In the genomic region with DNA sequence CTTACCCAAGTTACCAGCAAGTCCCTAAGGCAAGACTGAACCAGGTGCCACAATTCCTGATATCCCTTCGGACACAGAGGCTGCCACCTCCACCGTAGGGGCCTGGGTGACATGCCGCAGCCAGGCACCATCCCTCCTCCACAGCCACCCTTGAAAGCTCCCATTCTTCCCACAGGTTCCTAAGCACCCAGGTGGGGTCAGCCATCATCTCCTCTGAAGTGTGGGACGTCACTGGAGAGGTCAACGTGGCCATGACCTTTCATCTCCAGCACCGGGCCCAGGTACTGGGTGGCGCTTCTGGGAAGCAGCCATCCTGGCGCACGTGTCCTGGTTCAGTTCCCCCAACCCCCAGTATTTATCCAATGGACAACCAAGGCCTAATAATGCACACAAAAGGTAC, we compare ENCODE assay signal across 34 cellular contexts. TPM values are rescaled to one million over a fixed set of nuclear protein-coding genes. Genes with fewer than 3 reads are reported as not detected.
"Had no signal": no experiment of that assay in that cellular context is flagged by ENCODE, and none has a peak within 500 bp of the region (broad histone marks: within the 10 kb centered on the region; RNA-seq: fewer than 3 reads in every experiment).

No MANE protein-coding gene starts in this region.

- ATAC-seq: activated CD4-positive, CD25-positive, alpha-beta regulatory T cell treated with anti-CD3 and anti-CD28 coated beads, Interleukin-2, amount 50 U/mL, for 24 hours; activated CD8-positive, alpha-beta T cell treated with anti-CD3 and anti-CD28 coated beads for 36 hours; activated T-cell treated with anti-CD3 and anti-CD28 coated beads, Interleukin-2, amount 50 U/mL, for 4 hours; activated T-helper 17 cell treated with anti-CD3 and anti-CD28 coated beads, Interleukin-2, amount 50 U/mL, for 72 hours; effector memory CD8-positive, alpha-beta T cell; foreskin keratinocyte; gastrocnemius medialis; T-helper 17 cell had no signal

- H3K4me3 ChIP-seq: ascending aorta, breast epithelium, cardiac muscle cell, esophagus muscularis mucosa, gastrocnemius medialis had no signal

- H3K4me1 Mint-ChIP-seq: activated B cell treated with CpG ODN at 0.5 μM for 24 hours; activated T-helper 17 cell treated with anti-CD3 and anti-CD28 coated beads, Interleukin-2, amount 50 U/mL, for 72 hours; brain; central memory CD8-positive, alpha-beta T cell; T-helper 17 cell had no signal

- H3K27me3 Mint-ChIP-seq: activated naive CD8-positive, alpha-beta T cell; activated T-helper 17 cell treated with anti-CD3 and anti-CD28 coated beads, Interleukin-2, amount 50 U/mL, for 72 hours; central memory CD8-positive, alpha-beta T cell; effector memory CD8-positive, alpha-beta T cell; T-helper 17 cell had no signal

- H3K27ac Mint-ChIP-seq: activated B cell treated with CpG ODN at 0.5 μM for 24 hours; activated CD8-positive, alpha-beta T cell treated with anti-CD3 and anti-CD28 coated beads for 36 hours; activated naive CD8-positive, alpha-beta T cell; activated T-helper 17 cell treated with anti-CD3 and anti-CD28 coated beads, Interleukin-2, amount 50 U/mL, for 72 hours; brain; effector memory CD8-positive, alpha-beta T cell; T-helper 17 cell; T-helper 2 cell treated with Interferon-gamma antibody and Interleukin-4, amounts not matched to agents 5 μg/mL and 100 μg/mL, for 36 hours had no signal

- H3K9me3 Mint-ChIP-seq: activated B cell treated with CpG ODN at 0.5 μM for 24 hours; activated CD8-positive, alpha-beta T cell treated with anti-CD3 and anti-CD28 coated beads for 36 hours; activated T-helper 17 cell treated with anti-CD3 and anti-CD28 coated beads, Interleukin-2, amount 50 U/mL, for 72 hours; central memory CD8-positive, alpha-beta T cell; effector memory CD8-positive, alpha-beta T cell; T-helper 2 cell treated with Interferon-gamma antibody and Interleukin-4, amounts not matched to agents 5 μg/mL and 100 μg/mL, for 36 hours had no signal

- H3K4me1 ChIP-seq: ascending aorta, breast epithelium, foreskin keratinocyte had no signal

- H3K9me3 ChIP-seq: ascending aorta, gastrocnemius medialis had no signal

- H3K27ac ChIP-seq: ascending aorta, breast epithelium, cardiac muscle cell, esophagus muscularis mucosa, foreskin keratinocyte, gastrocnemius medialis, WERI-Rb-1 had no signal

- H3K27me3 ChIP-seq: ascending aorta had no signal

- H3K4me3 Mint-ChIP-seq: activated B cell treated with CpG ODN at 0.5 μM for 24 hours; activated CD8-positive, alpha-beta T cell treated with anti-CD3 and anti-CD28 coated beads for 36 hours; activated naive CD8-positive, alpha-beta T cell; activated T-cell treated with anti-CD3 and anti-CD28 coated beads, Interleukin-2, amount 50 U/mL, for 4 hours; activated T-helper 17 cell treated with anti-CD3 and anti-CD28 coated beads, Interleukin-2, amount 50 U/mL, for 72 hours; brain; central memory CD8-positive, alpha-beta T cell; effector memory CD8-positive, alpha-beta T cell; T-helper 17 cell; T-helper 2 cell treated with Interferon-gamma antibody and Interleukin-4, amounts not matched to agents 5 μg/mL and 100 μg/mL, for 36 hours had no signal

- H3K36me3 ChIP-seq: ascending aorta, breast epithelium, cardiac muscle cell, esophagus muscularis mucosa, gastrocnemius medialis, WERI-Rb-1 had no signal

- DNase-seq: activated B cell treated with CpG ODN at 0.5 μM for 24 hours; activated CD4-positive, alpha-beta T cell treated with anti-CD3 and anti-CD28 coated beads for 48 hours; activated CD4-positive, alpha-beta T cell treated with anti-CD3 and anti-CD28 coated beads, Interleukin-2, amount 50 U/mL, for 1 hour; activated CD4-positive, alpha-beta T cell treated with anti-CD3 and anti-CD28 coated beads, Interleukin-2, amount 50 U/mL, for 48 hours; activated CD8-positive, alpha-beta memory T cell treated with anti-CD3 and anti-CD28 coated beads for 24 hours; activated CD8-positive, alpha-beta T cell treated with anti-CD3 and anti-CD28 coated beads for 36 hours; activated effector memory CD4-positive, alpha-beta T cell treated with Interleukin-2 at 50 U/mL for 16 hours; activated gamma-delta T cell treated with Interleukin-2 at 50 U/mL for 16 hours; activated naive CD4-positive, alpha-beta T cell treated with anti-CD3 and anti-CD28 coated beads, Interleukin-2, amount 50 U/mL, for 16 hours; activated naive CD4-positive, alpha-beta T cell treated with Interleukin-2 at 50 U/mL for 16 hours; activated T-cell treated with anti-CD3 and anti-CD28 coated beads, Interleukin-2, amount 50 U/mL, for 4 hours; cortex of kidney; dermis blood vessel endothelial cell; effector CD4-positive, alpha-beta T cell; effector memory CD8-positive, alpha-beta T cell; erythroblast; foreskin keratinocyte; gastrocnemius medialis; glutamatergic neuron; T-helper 1 cell; T-helper 17 cell; T1000; WERI-Rb-1 had no signal

- H3K36me3 Mint-ChIP-seq: activated naive CD8-positive, alpha-beta T cell; brain had no signal

RNA-seq across cellular contexts. Expression of a gene that starts 8.2 kb away (rescaled TPM):
- total RNA-seq: activated B cell treated with CpG ODN at 0.5 μM for 24 hours; activated CD8-positive, alpha-beta T cell treated with anti-CD3 and anti-CD28 coated beads for 36 hours; activated T-cell treated with anti-CD3 and anti-CD28 coated beads, Interleukin-2, amount 50 U/mL, for 4 hours; activated T-helper 17 cell treated with anti-CD3 and anti-CD28 coated beads, Interleukin-2, amount 50 U/mL, for 72 hours; ascending aorta; cardiac muscle cell; dermis blood vessel endothelial cell; esophagus muscularis mucosa; gastrocnemius medialis; T-helper 17 cell had no signal
- polyA plus RNA-seq: cardiac muscle cell had no signal

RNA-seq across cellular contexts. Expression of a gene that starts 48.8 kb away (rescaled TPM):
- total RNA-seq: activated B cell treated with CpG ODN at 0.5 μM for 24 hours; activated CD8-positive, alpha-beta T cell treated with anti-CD3 and anti-CD28 coated beads for 36 hours; activated T-helper 17 cell treated with anti-CD3 and anti-CD28 coated beads, Interleukin-2, amount 50 U/mL, for 72 hours; breast epithelium; cerebellum; dermis blood vessel endothelial cell; foreskin keratinocyte; gastrocnemius medialis; T-helper 17 cell had no signal
- polyA plus RNA-seq: cardiac muscle cell, foreskin keratinocyte had no signal
